Comparison of ENCODE assay signal across 8 cellular contexts in genomic region chr2:74834234-74834805, GRCh38.
A peak's percentile ranks its signal among the peaks of the same experiment; 100 is the strongest.
DNase-seq lines count a peak whose midpoint lies in the region; ATAC-seq and TF ChIP-seq lines count a peak whose summit lies in the region.
"Not testable (repeated sequence)": the region's sequence is repeated elsewhere in the genome, so short reads cannot be mapped to it uniquely, and the experiment has no call there.

No MANE protein-coding gene starts in this region.

- ATAC-seq in GM19043 (IDR thresholded peaks at IDR 0.05; ENCODE audit: low read depth, unreplicated experiment) (peak; percentile 1), HG02938 (IDR thresholded peaks at IDR 0.05; ENCODE audit: unreplicated experiment) (peak; percentile 10)

- not testable (repeated sequence) for H3K27me3 ChIP-seq in iPS-20b (ENCODE audit: insufficient read depth, low read length); rectal smooth muscle tissue (ENCODE audit: control insufficient read depth, insufficient read depth, low read length)

- H3K4me3 ChIP-seq in choroid plexus epithelial cell (ENCODE audit: low read depth, low read length) (peak overlapping the region; percentile 67), iPS-20b (ENCODE audit: low read length) (peak overlapping the region; percentile 83), rectal smooth muscle tissue (ENCODE audit: low read length) (peak overlapping the region; percentile 83)

- H3K9ac ChIP-seq in iPS-20b (ENCODE audit: low read depth, low read length): peak overlapping the region; percentile 91
- H3K9ac ChIP-seq in rectal smooth muscle tissue (ENCODE audit: low read length): peak overlapping the region; percentile 24

- peak overlapping the region; percentile 64 for H3K27ac ChIP-seq in 22Rv1
- peak overlapping the region; percentile 59 for H3K27ac ChIP-seq in iPS-20b (ENCODE audit: low read length)
- H3K27ac ChIP-seq in rectal smooth muscle tissue (ENCODE audit: low read depth, low read length): not testable (repeated sequence)

- peak; percentile 51 for DNase-seq in NCI-H146 (lab: John Stamatoyannopoulos, UW)
- peak; percentile 41 to 47 for DNase-seq in activated CD4-positive, alpha-beta T cell treated with anti-CD3 and anti-CD28 coated beads, Interleukin-2, amount 50 U/mL, for 48 hours
- not testable (repeated sequence) for DNase-seq in choroid plexus epithelial cell (ENCODE audit: low read depth)

- H3K9me3 ChIP-seq in iPS-20b (ENCODE audit: insufficient read depth, low read depth, low read length): not testable (repeated sequence)

- not testable (repeated sequence) for H3K36me3 ChIP-seq in iPS-20b (ENCODE audit: insufficient read depth, low read depth, low read length); rectal smooth muscle tissue (ENCODE audit: control insufficient read depth, insufficient read depth, low read length)

- not testable (repeated sequence) for TF ChIP-seq CTCF in 22Rv1 (IDR thresholded peaks at IDR 0.05); choroid plexus epithelial cell (conservative IDR thresholded peaks at IDR 0.05; ENCODE audit: low read depth, low read length)

- H3K4me1 ChIP-seq in iPS-20b (ENCODE audit: insufficient read depth, low read length): peaks cover 10% of the 10 kb centered on the region
- not testable (repeated sequence) for H3K4me1 ChIP-seq in rectal smooth muscle tissue (ENCODE audit: control insufficient read depth, insufficient read depth, low read length)
